In the genomic region with DNA sequence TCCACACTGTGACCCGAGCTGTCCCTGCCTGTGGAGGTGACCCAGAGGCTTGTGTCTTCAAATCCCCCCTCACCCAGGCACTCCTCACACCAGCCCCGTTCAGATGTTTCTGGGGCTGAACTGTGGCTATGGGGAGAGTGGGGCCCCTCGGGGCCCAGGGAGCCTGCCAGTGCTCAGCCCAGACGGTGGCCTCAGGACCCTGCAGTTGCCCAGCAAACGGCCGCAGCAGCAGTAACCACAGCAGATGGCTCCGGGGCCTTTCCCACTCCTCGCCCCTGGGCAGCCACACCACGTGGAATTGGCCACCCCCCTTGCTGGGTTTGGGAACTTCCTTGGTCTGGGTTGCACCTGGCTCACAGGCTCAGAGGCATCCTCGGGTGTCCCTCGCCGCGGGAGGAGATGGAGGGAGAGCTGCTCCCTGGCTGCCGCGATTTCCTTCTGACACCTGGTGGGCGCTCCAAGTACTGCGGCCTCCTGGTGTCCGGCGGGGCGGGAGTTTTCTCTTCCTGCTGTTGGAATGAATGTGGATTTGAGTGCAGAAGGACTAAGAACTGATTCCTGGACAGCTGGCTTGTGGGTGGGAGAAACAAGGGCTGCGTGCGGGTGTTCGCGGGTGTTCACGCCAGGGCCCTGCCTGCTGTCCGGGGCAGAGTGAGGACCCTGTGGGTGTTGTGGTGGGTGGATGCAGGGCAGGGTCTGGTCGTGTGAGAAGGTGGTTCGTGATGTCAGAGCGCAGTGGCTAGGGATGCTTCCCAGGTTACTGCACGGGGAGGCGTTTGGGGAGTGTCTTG, we compare ENCODE assay signal across 8 cellular contexts.
DNase-seq lines count a peak whose midpoint lies in the region; ATAC-seq and TF ChIP-seq lines count a peak whose summit lies in the region.

No MANE protein-coding gene starts in this region.

- no peak for TF ChIP-seq POLR2A in gastroesophageal sphincter (IDR thresholded peaks at IDR 0.05)

- H4K12ac ChIP-seq in trophoblast cell (ENCODE audit: low read depth, low read length), result no peak overlapping the region

- WGBS in gastroesophageal sphincter (ENCODE audit: low coverage in 1 of 2), 2 donors, result 54 to 62% methylated on average over 5 of the region's 31 CpGs
- WGBS in trophoblast cell (ENCODE audit: extremely low coverage, insufficient coverage, insufficient read length), result no CpG with 5 or more reads among the region's 31 CpGs
- 41 to 42% methylated on average over 31 of the region's 31 CpGs for WGBS in aorta, 2 donors

- H3K79me1 ChIP-seq in trophoblast cell (ENCODE audit: low read length), result no peaks in the 10 kb centered on the region

- H4K8ac ChIP-seq in trophoblast cell (ENCODE audit: low read depth, low read length), result no peak overlapping the region

- H3K36me3 ChIP-seq in gastroesophageal sphincter (peaks cover 0 to 64% of the 10 kb centered on the region in 2 donors), trophoblast cell (ENCODE audit: control insufficient read depth in 1 of 2, insufficient read depth in 2 of 2, low read length in 2 of 2) (peaks cover 89 to 95% of the 10 kb centered on the region in 2 experiments), aorta (ENCODE audit: control insufficient read depth in 1 of 2, insufficient read depth in 2 of 2, low read length in 1 of 2) (peaks cover 0 to under 1% of the 10 kb centered on the region in 2 donors)

- no peak overlapping the region for H2AFZ ChIP-seq in trophoblast cell (ENCODE audit: insufficient read depth, low read length, poor library complexity)

- TF ChIP-seq CTCF in natural killer cell (IDR thresholded peaks at IDR 0.05), result peak; percentile 59
- peak in 3 of 4 experiments; percentile 96 to 98 (median 98) for TF ChIP-seq CTCF in gastroesophageal sphincter (IDR thresholded peaks at IDR 0.05)

- H2AK5ac ChIP-seq in trophoblast cell (ENCODE audit: low read length), result no peak overlapping the region

- H2BK12ac ChIP-seq in trophoblast cell (ENCODE audit: low read length), result no peak overlapping the region

- H3K23ac ChIP-seq in trophoblast cell (ENCODE audit: low read length), result no peak overlapping the region

- peaks cover 4 to 7% of the 10 kb centered on the region in 2 donors for H3K27me3 Mint-ChIP-seq in natural killer cell (ENCODE audit: low read depth in 2 of 2)
- H3K27me3 Mint-ChIP-seq in natural killer cell treated with Interleukin-12 subunit alpha and Interleukin-12 subunit beta and Interleukin-15 and Interleukin-18, amount 100 ng/mL, for 72 hours, result peaks cover 0 to 2% of the 10 kb centered on the region in 2 donors
- peaks cover 7% of the 10 kb centered on the region for H3K27me3 Mint-ChIP-seq in activated T-cell treated with anti-CD3 and anti-CD28 coated beads, Interleukin-2, amount 50 U/mL, for 4 hours (ENCODE audit: low read depth)

- H3K27me3 ChIP-seq in gastroesophageal sphincter (no peaks in the 10 kb centered on the region), trophoblast cell (ENCODE audit: insufficient read depth, low read length) (no peaks in the 10 kb centered on the region), aorta (ENCODE audit: control insufficient read depth in 1 of 2, insufficient read depth in 2 of 2, low read length in 1 of 2) (no peaks in the 10 kb centered on the region)

- intact Hi-C loops in natural killer cell (cut with micrococcal nuclease), result loop anchor here (1.0 to 5.0 kb wide), 2 partner anchors 290 to 567 kb away; no protein-coding TSS in a partner anchor
- intact Hi-C loops in aorta (cut with DNase I), result loop anchor here (1.0 to 2.0 kb wide), 3 partner anchors 40 to 290 kb away; no protein-coding TSS in a partner anchor

- no peaks in the 10 kb centered on the region for H3K4me1 Mint-ChIP-seq in natural killer cell
- H3K4me1 Mint-ChIP-seq in natural killer cell treated with Interleukin-12 subunit alpha and Interleukin-12 subunit beta and Interleukin-15 and Interleukin-18, amount 100 ng/mL, for 72 hours (ENCODE audit: low read depth in 2 of 2), result no peaks in the 10 kb centered on the region
- no peaks in the 10 kb centered on the region for H3K4me1 Mint-ChIP-seq in activated T-cell treated with anti-CD3 and anti-CD28 coated beads, Interleukin-2, amount 50 U/mL, for 4 hours (ENCODE audit: low read depth)

- H2BK120ac ChIP-seq in trophoblast cell (ENCODE audit: insufficient read depth, low read length, poor library complexity), result no peak overlapping the region

- H3K79me2 ChIP-seq in trophoblast cell (ENCODE audit: control insufficient read depth, insufficient read depth, low read length, poor library complexity), result no peaks in the 10 kb centered on the region

- no peaks in the 10 kb centered on the region for H3K36me3 Mint-ChIP-seq in natural killer cell
- no peaks in the 10 kb centered on the region for H3K36me3 Mint-ChIP-seq in natural killer cell treated with Interleukin-12 subunit alpha and Interleukin-12 subunit beta and Interleukin-15 and Interleukin-18, amount 100 ng/mL, for 72 hours
- H3K36me3 Mint-ChIP-seq in activated T-cell treated with anti-CD3 and anti-CD28 coated beads, Interleukin-2, amount 50 U/mL, for 4 hours (ENCODE audit: insufficient read depth), result no peaks in the 10 kb centered on the region

- H4K91ac ChIP-seq in trophoblast cell (ENCODE audit: low read depth, low read length), result no peak overlapping the region

- H3K14ac ChIP-seq in trophoblast cell (ENCODE audit: low read length), result no peak overlapping the region

- H3K4me2 ChIP-seq in trophoblast cell (ENCODE audit: low read length), result no peak overlapping the region

- H3K9me3 ChIP-seq in gastroesophageal sphincter (no peaks in the 10 kb centered on the region), trophoblast cell (ENCODE audit: insufficient read depth, low read depth, low read length) (peaks cover 6% of the 10 kb centered on the region), aorta (ENCODE audit: control insufficient read depth, low read length) (no peaks in the 10 kb centered on the region)

- H3K4me3 Mint-ChIP-seq in natural killer cell, result no peak overlapping the region
- H3K4me3 Mint-ChIP-seq in natural killer cell treated with Interleukin-12 subunit alpha and Interleukin-12 subunit beta and Interleukin-15 and Interleukin-18, amount 100 ng/mL, for 72 hours, result no peak overlapping the region
- H3K4me3 Mint-ChIP-seq in activated T-cell treated with anti-CD3 and anti-CD28 coated beads, Interleukin-2, amount 50 U/mL, for 4 hours, result no peak overlapping the region

- H3K27ac Mint-ChIP-seq in natural killer cell, result no peak overlapping the region
- H3K27ac Mint-ChIP-seq in natural killer cell treated with Interleukin-12 subunit alpha and Interleukin-12 subunit beta and Interleukin-15 and Interleukin-18, amount 100 ng/mL, for 72 hours, result no peak overlapping the region

- ATAC-seq in natural killer cell, result peak in 1 of 3 donors; percentile 51
- no peak for ATAC-seq in natural killer cell treated with Interleukin-12 subunit alpha and Interleukin-12 subunit beta and Interleukin-15 and Interleukin-18, amount 100 ng/mL, for 72 hours
- no peak for ATAC-seq in activated T-cell treated with anti-CD3 and anti-CD28 coated beads, Interleukin-2, amount 50 U/mL, for 4 hours
- ATAC-seq in gastroesophageal sphincter, result peak; percentile 51
- ATAC-seq in aorta (ENCODE audit: low FRiP score), result peak; percentile 78
- no peak for ATAC-seq in HG03039 (IDR thresholded peaks at IDR 0.05; ENCODE audit: unreplicated experiment)

- no peak overlapping the region for H3K4ac ChIP-seq in trophoblast cell (ENCODE audit: low read depth, low read length)

- no peak overlapping the region for H3K4me3 ChIP-seq in gastroesophageal sphincter
- H3K4me3 ChIP-seq in trophoblast cell (ENCODE audit: low read depth, low read length), result no peak overlapping the region
- H3K4me3 ChIP-seq in aorta (ENCODE audit: low read length in 2 of 2), result no peak overlapping the region

- TF ChIP-seq EP300 in gastroesophageal sphincter (IDR thresholded peaks at IDR 0.05), result no peak

- H2BK5ac ChIP-seq in trophoblast cell (ENCODE audit: low read depth, low read length, poor library complexity), result no peak overlapping the region

- DNase-seq in natural killer cell (peak; percentile 34), NCI-H526 (lab: John Stamatoyannopoulos, UW) (peak; percentile 6 to 72), trophoblast cell (peak; percentile 37 to 78), aorta (peak; percentile 73 to 92)
- DNase-seq in natural killer cell treated with Interleukin-12 subunit alpha and Interleukin-12 subunit beta and Interleukin-15 and Interleukin-18, amount 100 ng/mL, for 72 hours (ENCODE audit: low spot score), result no peak
- DNase-seq in activated T-cell treated with anti-CD3 and anti-CD28 coated beads, Interleukin-2, amount 50 U/mL, for 4 hours, result peak; percentile 33

- H3K4me1 ChIP-seq in gastroesophageal sphincter, result peaks cover 0 to 54% (median 24%) of the 10 kb centered on the region in 3 donors
- no peaks in the 10 kb centered on the region for H3K4me1 ChIP-seq in trophoblast cell (ENCODE audit: control insufficient read depth in 1 of 2, insufficient read depth in 2 of 2, low read length in 2 of 2)
- no peaks in the 10 kb centered on the region for H3K4me1 ChIP-seq in aorta (ENCODE audit: control insufficient read depth in 1 of 2, insufficient read depth in 2 of 2, low read length in 2 of 2)

- no peaks in the 10 kb centered on the region for H3K9me3 Mint-ChIP-seq in natural killer cell
- H3K9me3 Mint-ChIP-seq in natural killer cell treated with Interleukin-12 subunit alpha and Interleukin-12 subunit beta and Interleukin-15 and Interleukin-18, amount 100 ng/mL, for 72 hours, result no peaks in the 10 kb centered on the region
- H3K9me3 Mint-ChIP-seq in activated T-cell treated with anti-CD3 and anti-CD28 coated beads, Interleukin-2, amount 50 U/mL, for 4 hours, result no peaks in the 10 kb centered on the region

- H3K27ac ChIP-seq in gastroesophageal sphincter (peak overlapping the region in 2 of 4 donors; percentile 31 to 55), trophoblast cell (ENCODE audit: low read depth, low read length) (no peak overlapping the region), aorta (ENCODE audit: low read depth in 1 of 2, low read length in 2 of 2) (no peak overlapping the region)

- H3K9ac ChIP-seq in trophoblast cell (ENCODE audit: low read length), result no peak overlapping the region

- no peak overlapping the region for H3K18ac ChIP-seq in trophoblast cell (ENCODE audit: low read length)

Comparison
In these comparisons a context has a peak if more than half of its experiments do, and no peak if none do; other contexts are left out.
1. ATAC-seq: peak in gastroesophageal sphincter (single experiment) and aorta (single experiment); none in natural killer cell treated with Interleukin-12 subunit alpha and Interleukin-12 subunit beta and Interleukin-15 and Interleukin-18, amount 100 ng/mL, for 72 hours (0 of 2), activated T-cell treated with anti-CD3 and anti-CD28 coated beads, Interleukin-2, amount 50 U/mL, for 4 hours (0 of 2) and HG03039 (single experiment).